In genomic region chr1:79547514-79547913, GRCh38 we compare ENCODE assay signal across 8 cellular contexts.
"Had no signal": no experiment of that assay in that cellular context is flagged by ENCODE, and none has a peak within 500 bp of the region (broad histone marks: within the 10 kb centered on the region; RNA-seq: fewer than 3 reads in every experiment).

No MANE protein-coding gene starts in this region.

- H3K4me3 ChIP-seq: GM12878 had no signal

- FAIRE-seq: G401.6, GM12878, GM12891, GM12892, GM18507, GM19239 had no signal

- DNase-seq: GDM1, GF-D8 had no signal

- ATAC-seq: GM12878 had no signal
